In genomic region chr19:12712056-12712455, GRCh38 we compare ENCODE assay signal across 8 cellular contexts. TPM values are rescaled to one million over a fixed set of nuclear protein-coding genes. Genes with fewer than 3 reads are reported as not detected.
A peak's percentile ranks its signal among the peaks of the same experiment; 100 is the strongest.
DNase-seq lines count a peak whose midpoint lies in the region; TF ChIP-seq lines count a peak whose summit lies in the region.
"Not testable (repeated sequence)": the region's sequence is repeated elsewhere in the genome, so short reads cannot be mapped to it uniquely, and the experiment has no call there.
"Had no signal": no experiment of that assay in that cellular context is flagged by ENCODE, and none has a peak within 500 bp of the region (broad histone marks: within the 10 kb centered on the region; RNA-seq: fewer than 3 reads in every experiment).

No MANE protein-coding gene starts in this region.

- not testable (repeated sequence) for H3K4me1 Mint-ChIP-seq in activated CD4-positive, alpha-beta T cell treated with anti-CD3 and anti-CD28 coated beads, Interleukin-2, amount 10 ng/mL, durations not matched to agents 24 days and 14 days; progenitor cell of endocrine pancreas (ENCODE audit: low read depth)

- not testable (repeated sequence) for H3K9me3 ChIP-seq in colonic mucosa; left ventricle myocardium inferior (replicated peaks)

- H3K27me3 ChIP-seq in KMS-11 (ENCODE audit: insufficient read depth, low read depth); colonic mucosa; left ventricle myocardium inferior (ENCODE audit: low read depth): not testable (repeated sequence)

- DNase-seq in activated CD4-positive, alpha-beta T cell treated with anti-CD3 and anti-CD28 coated beads, Interleukin-2, amount 10 ng/mL, durations not matched to agents 24 days and 14 days: peak; percentile 72
- peak; percentile 39 for DNase-seq in colonic mucosa
- not testable (repeated sequence) for DNase-seq in left ventricle myocardium inferior; progenitor cell of endocrine pancreas (ENCODE audit: low spot score, unreplicated experiment)

- not testable (repeated sequence) for H4K20me1 ChIP-seq in KMS-11 (ENCODE audit: insufficient read depth)

- not testable (repeated sequence) for H3K27ac ChIP-seq in KMS-11; colonic mucosa; left ventricle myocardium inferior (replicated peaks)

- 0 out of 2 replicates have a peak, but pooled peaks have one; percentile 24 for TF ChIP-seq CTCF in KMS-11 (conservative IDR thresholded peaks at IDR 0.05; ENCODE audit: low read depth, low read length)
- TF ChIP-seq CTCF in colonic mucosa (IDR thresholded peaks at IDR 0.05): peak; percentile 33
- peak; percentile 45 for TF ChIP-seq CTCF in left ventricle myocardium inferior (IDR thresholded peaks at IDR 0.05; ENCODE audit: borderline replicate concordance)
- TF ChIP-seq CTCF in progenitor cell of endocrine pancreas (IDR thresholded peaks at IDR 0.05; ENCODE audit: unreplicated experiment): peak; percentile 47

- H3K36me3 Mint-ChIP-seq in activated CD4-positive, alpha-beta T cell treated with anti-CD3 and anti-CD28 coated beads, Interleukin-2, amount 10 ng/mL, durations not matched to agents 24 days and 14 days (ENCODE audit: low read depth): peaks cover 55% of the 10 kb centered on the region
- peaks cover 34% of the 10 kb centered on the region for H3K36me3 Mint-ChIP-seq in progenitor cell of endocrine pancreas (ENCODE audit: insufficient read depth)

- not testable (repeated sequence) for H2AFZ ChIP-seq in KMS-11 (ENCODE audit: low read depth)

- H3K36me3 ChIP-seq in KMS-11 (ENCODE audit: insufficient read depth) (peaks cover 10% of the 10 kb centered on the region; the same call in 1 of the 2 replicates), colonic mucosa (peaks cover 26% of the 10 kb centered on the region), left ventricle myocardium inferior (peaks cover 93% of the 10 kb centered on the region)

- H3K79me2 ChIP-seq in KMS-11 (ENCODE audit: insufficient read depth, low read depth): not testable (repeated sequence)

- not testable (repeated sequence) for H3K4me3 ChIP-seq in KMS-11 (IDR thresholded peaks at IDR 0.05; ENCODE audit: insufficient read depth, low read depth, low read length); colonic mucosa; left ventricle myocardium inferior

- H3K4me2 ChIP-seq in KMS-11: not testable (repeated sequence)

- H3K27me3 Mint-ChIP-seq in activated CD4-positive, alpha-beta T cell treated with anti-CD3 and anti-CD28 coated beads, Interleukin-2, amount 10 ng/mL, durations not matched to agents 24 days and 14 days; progenitor cell of endocrine pancreas: not testable (repeated sequence)

- H3K4me1 ChIP-seq in KMS-11 (ENCODE audit: low read depth, poor library complexity, severe bottlenecking); colonic mucosa; left ventricle myocardium inferior: not testable (repeated sequence)

- not testable (repeated sequence) for H3K9me3 Mint-ChIP-seq in activated CD4-positive, alpha-beta T cell treated with anti-CD3 and anti-CD28 coated beads, Interleukin-2, amount 10 ng/mL, durations not matched to agents 24 days and 14 days; progenitor cell of endocrine pancreas (ENCODE audit: low read depth)

- intact Hi-C loops in activated CD4-positive, alpha-beta T cell treated with anti-CD3 and anti-CD28 coated beads, Interleukin-2, amount 10 ng/mL, durations not matched to agents 24 days and 14 days (cut with micrococcal nuclease); colonic mucosa (cut with DNase I); left ventricle myocardium inferior (cut with micrococcal nuclease): not testable (repeated sequence)

- not testable (repeated sequence) for H3K9ac ChIP-seq in KMS-11; colonic mucosa (ENCODE audit: low read depth in 2 of 2, low read length in 2 of 2)

- H3K4me3 Mint-ChIP-seq in activated CD4-positive, alpha-beta T cell treated with anti-CD3 and anti-CD28 coated beads, Interleukin-2, amount 10 ng/mL, durations not matched to agents 24 days and 14 days; progenitor cell of endocrine pancreas (ENCODE audit: low read depth): not testable (repeated sequence)

- not testable (repeated sequence) for H3K27ac Mint-ChIP-seq in activated CD4-positive, alpha-beta T cell treated with anti-CD3 and anti-CD28 coated beads, Interleukin-2, amount 10 ng/mL, durations not matched to agents 24 days and 14 days; progenitor cell of endocrine pancreas

RNA-seq across cellular contexts. Expression of gene TNPO2, which starts 11.7 kb away (rescaled TPM):
- 153 and 163 TPM in 2 replicates for total RNA-seq in activated CD4-positive, alpha-beta T cell treated with anti-CD3 and anti-CD28 coated beads, Interleukin-2, amount 10 ng/mL, durations not matched to agents 24 days and 14 days
- total RNA-seq in colonic mucosa (10 to 100 TPM; 46.7 to 65.5 TPM), left ventricle myocardium inferior (33.1 TPM), progenitor cell of endocrine pancreas (109 and 113 TPM in 2 replicates)

RNA-seq across cellular contexts. Expression of gene FBXW9, which starts 15.6 kb away (rescaled TPM):
- total RNA-seq in activated CD4-positive, alpha-beta T cell treated with anti-CD3 and anti-CD28 coated beads, Interleukin-2, amount 10 ng/mL, durations not matched to agents 24 days and 14 days: 12.4 and 12.9 TPM in 2 replicates
- total RNA-seq in colonic mucosa: 10 to 100 TPM in 1 of 2 donors, 1 to 10 TPM in 1; 6.5 to 10.3 TPM
- total RNA-seq in left ventricle myocardium inferior: 1.8 TPM
- 14.6 and 15.1 TPM in 2 replicates for total RNA-seq in progenitor cell of endocrine pancreas

RNA-seq across cellular contexts. Expression of gene TRIR, which starts 22.4 kb away (rescaled TPM):
- 216 and 218 TPM in 2 replicates for total RNA-seq in activated CD4-positive, alpha-beta T cell treated with anti-CD3 and anti-CD28 coated beads, Interleukin-2, amount 10 ng/mL, durations not matched to agents 24 days and 14 days
- total RNA-seq in colonic mucosa (100 to 1,000 TPM; 130 to 217 TPM), left ventricle myocardium inferior (122 TPM), progenitor cell of endocrine pancreas (171 and 180 TPM in 2 replicates)

RNA-seq across cellular contexts. Expression of gene GNG14, which starts 24.3 kb away (rescaled TPM):
- total RNA-seq in activated CD4-positive, alpha-beta T cell treated with anti-CD3 and anti-CD28 coated beads, Interleukin-2, amount 10 ng/mL, durations not matched to agents 24 days and 14 days: not detected in 2 replicates
- total RNA-seq in colonic mucosa (not detected), left ventricle myocardium inferior (not detected), progenitor cell of endocrine pancreas (not detected in 2 replicates)
- total RNA-seq: Caco-2, left ventricle myocardium superior, omental fat pad had no signal

RNA-seq across cellular contexts. Expression of gene GET3, which starts 25.2 kb away (rescaled TPM):
- total RNA-seq in activated CD4-positive, alpha-beta T cell treated with anti-CD3 and anti-CD28 coated beads, Interleukin-2, amount 10 ng/mL, durations not matched to agents 24 days and 14 days: 64.6 and 67.3 TPM in 2 replicates
- 10 to 100 TPM; 53.6 to 77.2 TPM for total RNA-seq in colonic mucosa
- total RNA-seq in left ventricle myocardium inferior: 65.1 TPM
- total RNA-seq in progenitor cell of endocrine pancreas: 59.8 and 66.0 TPM in 2 replicates
